Comparison of ENCODE assay signal across 8 cellular contexts in genomic region chr20:40160151-40160550, GRCh38.
DNase-seq lines count a peak whose midpoint lies in the region; FAIRE-seq and TF ChIP-seq lines count a peak whose summit lies in the region.

No MANE protein-coding gene starts in this region.

- H3K9me3 ChIP-seq in SK-N-SH = no peaks in the 10 kb centered on the region
- H3K9me3 ChIP-seq in neural progenitor cell (ENCODE audit: low read depth) = no peaks in the 10 kb centered on the region

- H3K27ac Mint-ChIP-seq in neural progenitor cell = no peak overlapping the region
- no peak overlapping the region for H3K27ac Mint-ChIP-seq in T-helper 2 cell treated with Interferon-gamma antibody and Interleukin-4, amounts not matched to agents 5 μg/mL and 100 μg/mL, for 36 hours

- no peak overlapping the region for H3K4me3 Mint-ChIP-seq in neural progenitor cell
- H3K4me3 Mint-ChIP-seq in T-helper 2 cell treated with Interferon-gamma antibody and Interleukin-4, amounts not matched to agents 5 μg/mL and 100 μg/mL, for 36 hours = no peak overlapping the region

- H3K4me1 ChIP-seq in SK-N-SH (ENCODE audit: control insufficient read depth in 1 of 2, insufficient read depth in 2 of 2, low read depth in 1 of 2, low read length in 1 of 2) (no peaks in the 10 kb centered on the region), neural progenitor cell (no peaks in the 10 kb centered on the region)

- peak; percentile 73 for TF ChIP-seq RAD21 in SK-N-SH (IDR thresholded peaks at IDR 0.05; ENCODE audit: low read length)

- TF ChIP-seq CTCF in SK-N-SH (IDR thresholded peaks at IDR 0.05) = peak; percentile 73
- peak; percentile 84 for TF ChIP-seq CTCF in fibroblast of mammary gland (conservative IDR thresholded peaks at IDR 0.05; ENCODE audit: control insufficient read depth, insufficient read depth, low read depth, low read length)
- peak; percentile 70 for TF ChIP-seq CTCF in neural progenitor cell (IDR thresholded peaks at IDR 0.05)

- H2AFZ ChIP-seq in SK-N-SH (ENCODE audit: low read depth) = peak overlapping the region; percentile 30; the same call in 1 of the 2 replicates
- H2AFZ ChIP-seq in neural progenitor cell (replicated peaks) = no peak overlapping the region

- no peaks in the 10 kb centered on the region for H3K27me3 Mint-ChIP-seq in neural progenitor cell (ENCODE audit: insufficient read depth, low read depth)
- no peaks in the 10 kb centered on the region for H3K27me3 Mint-ChIP-seq in T-helper 2 cell treated with Interferon-gamma antibody and Interleukin-4, amounts not matched to agents 5 μg/mL and 100 μg/mL, for 36 hours (ENCODE audit: low read depth)

- no peaks in the 10 kb centered on the region for H3K9me3 Mint-ChIP-seq in neural progenitor cell
- no peaks in the 10 kb centered on the region for H3K9me3 Mint-ChIP-seq in T-helper 2 cell treated with Interferon-gamma antibody and Interleukin-4, amounts not matched to agents 5 μg/mL and 100 μg/mL, for 36 hours

- H3F3A ChIP-seq in SK-N-SH (replicated peaks; ENCODE audit: insufficient read depth) (no peaks in the 10 kb centered on the region), neural progenitor cell (ENCODE audit: low read depth) (no peaks in the 10 kb centered on the region)

- peaks cover 3% of the 10 kb centered on the region for H3K4me1 Mint-ChIP-seq in neural progenitor cell
- no peaks in the 10 kb centered on the region for H3K4me1 Mint-ChIP-seq in T-helper 2 cell treated with Interferon-gamma antibody and Interleukin-4, amounts not matched to agents 5 μg/mL and 100 μg/mL, for 36 hours (ENCODE audit: low read depth)

- no peak overlapping the region; a peak in 1 of 4 replicates for H3K4me3 ChIP-seq in SK-N-SH (ENCODE audit: low read depth in 2 of 2, low read length in 1 of 2)
- H3K4me3 ChIP-seq in fibroblast of mammary gland (ENCODE audit: control insufficient read depth, low read depth, low read length) = no peak overlapping the region
- H3K4me3 ChIP-seq in neural progenitor cell = no peak overlapping the region

- CTCF ChIA-PET in SK-N-SH (lab: Yijun Ruan, JAX) = interaction anchor here (0.7 to 3.5 kb wide), 21 partner anchors 9 to 786 kb away, joined by 3 to 20 read pairs (median 4); partner anchors contain the start of gene MAFB

- H3K27me3 ChIP-seq in SK-N-SH (ENCODE audit: insufficient read depth) (no peaks in the 10 kb centered on the region; the same call in 1 of the 2 replicates), neural progenitor cell (no peaks in the 10 kb centered on the region)

- WGBS in SK-N-SH (ENCODE audit: low lambda C conversion rate) = 37% methylated on average over 7 of the region's 7 CpGs

- H3K4me2 ChIP-seq in SK-N-SH = no peak overlapping the region
- H3K4me2 ChIP-seq in neural progenitor cell = no peak overlapping the region

- POLR2A ChIA-PET in SK-N-SH (lab: Yijun Ruan, JAX) = no interaction called here

- no peaks in the 10 kb centered on the region for H3K79me2 ChIP-seq in SK-N-SH (ENCODE audit: insufficient read depth)
- H3K79me2 ChIP-seq in neural progenitor cell (ENCODE audit: low read depth) = no peaks in the 10 kb centered on the region

- H3K36me3 ChIP-seq in SK-N-SH (replicated peaks in 1 of 2; ENCODE audit: control insufficient read depth in 1 of 2, insufficient read depth in 2 of 2, low read length in 1 of 2) = no peaks in the 10 kb centered on the region
- H3K36me3 ChIP-seq in neural progenitor cell = no peaks in the 10 kb centered on the region

- no peak for TF ChIP-seq EP300 in SK-N-SH (IDR thresholded peaks at IDR 0.05; ENCODE audit: borderline replicate concordance in 1 of 2, low read depth in 1 of 2, low read length in 1 of 2)

- FAIRE-seq in frontal cortex (lab: Jason Lieb, UNC) = no peak

- H3K9me2 ChIP-seq in SK-N-SH = no peaks in the 10 kb centered on the region

- DNase-seq in stimulated activated CD4-positive, alpha-beta T cell treated with anti-CD3 and anti-CD28 coated beads, Interleukin-15, amount 100 ng/mL, for 24 hours = peak; percentile 21
- no peak for DNase-seq in stimulated activated CD4-positive, alpha-beta T cell treated with anti-CD3 and anti-CD28 coated beads, Interleukin-4, amount 100 ng/mL, for 24 hours
- peak; percentile 67 for DNase-seq in LoVo (ENCODE audit: low spot score)
- peak; percentile 38 for DNase-seq in SK-N-SH
- DNase-seq in fibroblast of mammary gland (ENCODE audit: low read depth) = peak; percentile 64
- peak; percentile 68 for DNase-seq in neural progenitor cell (ENCODE audit: low spot score)
- DNase-seq in frontal cortex (ENCODE audit: low spot score in 2 of 2) = no peak
- no peak for DNase-seq in T-helper 2 cell treated with Interferon-gamma antibody and Interleukin-4, amounts not matched to agents 5 μg/mL and 100 μg/mL, for 36 hours (ENCODE audit: low spot score)

- H3K36me3 Mint-ChIP-seq in neural progenitor cell = no peaks in the 10 kb centered on the region
- no peaks in the 10 kb centered on the region for H3K36me3 Mint-ChIP-seq in T-helper 2 cell treated with Interferon-gamma antibody and Interleukin-4, amounts not matched to agents 5 μg/mL and 100 μg/mL, for 36 hours (ENCODE audit: low read depth)

- H3K9ac ChIP-seq in SK-N-SH (no peak overlapping the region), neural progenitor cell (no peak overlapping the region)

- H4K20me1 ChIP-seq in SK-N-SH (ENCODE audit: insufficient read depth) = no peaks in the 10 kb centered on the region
- H4K20me1 ChIP-seq in neural progenitor cell (ENCODE audit: low read depth) = no peaks in the 10 kb centered on the region

- H3K27ac ChIP-seq in SK-N-SH (ENCODE audit: low read depth in 2 of 2, low read length in 1 of 2) (no peak overlapping the region), neural progenitor cell (no peak overlapping the region)

TF ChIP-seq in SK-N-SH, 30 proteins besides CTCF, POLR2A, EP300 and RAD21:
- TF ChIP-seq RCOR1 (IDR thresholded peaks at IDR 0.05; ENCODE audit: low read length) = no peak
- TF ChIP-seq SMC3 (IDR thresholded peaks at IDR 0.05; ENCODE audit: low read depth, low read length) = peak; percentile 45; the same call in 1 of the 2 replicates
- TF ChIP-seq REST (IDR thresholded peaks at IDR 0.05; ENCODE audit: low read depth, low read length) = no peak
TF ChIP-seq in SK-N-SH: peak in this region for 1.

Comparison
In these comparisons a context has a peak if more than half of its experiments do, and no peak if none do; other contexts are left out.
1. DNase-seq: peak in stimulated activated CD4-positive, alpha-beta T cell treated with anti-CD3 and anti-CD28 coated beads, Interleukin-15, amount 100 ng/mL, for 24 hours (single experiment), LoVo (single experiment), SK-N-SH (single experiment), fibroblast of mammary gland (single experiment) and neural progenitor cell (single experiment); none in stimulated activated CD4-positive, alpha-beta T cell treated with anti-CD3 and anti-CD28 coated beads, Interleukin-4, amount 100 ng/mL, for 24 hours (single experiment), frontal cortex (0 of 2) and T-helper 2 cell treated with Interferon-gamma antibody and Interleukin-4, amounts not matched to agents 5 μg/mL and 100 μg/mL, for 36 hours (single experiment).
2. Peak in every context shown above with its lines, with median percentiles within 50 percentile points of each other: CTCF ChIP-seq.